In the genomic region with DNA sequence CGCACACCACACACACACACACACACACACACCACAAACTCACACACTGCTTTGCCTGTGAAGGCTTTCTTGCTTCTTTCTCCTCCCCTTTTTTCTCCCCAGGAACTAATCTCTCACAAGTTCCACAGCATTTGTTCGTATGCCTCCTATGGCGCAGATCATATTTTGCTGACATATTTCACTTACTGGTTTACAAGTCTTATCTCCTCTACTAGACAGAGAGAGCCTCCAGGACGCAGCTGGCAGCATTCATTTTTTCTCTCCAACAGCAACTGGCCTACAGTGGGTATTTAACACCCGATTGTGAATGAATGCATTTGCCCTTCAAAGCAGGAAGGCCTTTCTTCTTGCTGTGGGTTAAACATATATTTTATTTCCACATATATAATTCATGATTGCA, we compare ENCODE assay signal across 30 cellular contexts.
"Had no signal": no experiment of that assay in that cellular context is flagged by ENCODE, and none has a peak within 500 bp of the region (broad histone marks: within the 10 kb centered on the region; RNA-seq: fewer than 3 reads in every experiment).

No MANE protein-coding gene starts in this region.

- H3K27me3 ChIP-seq: adrenal gland, Peyer's patch had no signal

- H3K36me3 ChIP-seq: adrenal gland, Peyer's patch, WERI-Rb-1 had no signal

- H3K4me3 ChIP-seq: adrenal gland, Peyer's patch had no signal

- ATAC-seq: activated CD4-positive, alpha-beta T cell treated with anti-CD3 and anti-CD28 coated beads for 36 hours; activated CD8-positive, alpha-beta T cell treated with anti-CD3 and anti-CD28 coated beads, Interleukin-2, amount 10 ng/mL, durations not matched to agents 7 days and 5 days; activated naive CD4-positive, alpha-beta T cell treated with anti-CD3 and anti-CD28 coated beads, Interleukin-2, amount 50 U/mL, for 72 hours; PC-3 had no signal

- H3K9me3 ChIP-seq: adrenal gland, Peyer's patch had no signal

- H3K4me1 ChIP-seq: adrenal gland, Peyer's patch had no signal

- H3K27ac ChIP-seq: adrenal gland, Peyer's patch, WERI-Rb-1 had no signal

- DNase-seq: activated CD4-positive, alpha-beta T cell treated with anti-CD3 and anti-CD28 coated beads for 36 hours; activated CD4-positive, alpha-beta T cell treated with anti-CD3 and anti-CD28 coated beads, Interleukin-2, amount 10 ng/mL, durations not matched to agents 7 days and 5 days; activated CD4-positive, alpha-beta T cell treated with anti-CD3 and anti-CD28 coated beads, Interleukin-2, amount 50 U/mL, for 48 hours; activated CD4-positive, CD25-positive, alpha-beta regulatory T cell; activated CD8-positive, alpha-beta T cell treated with anti-CD3 and anti-CD28 coated beads, Interleukin-2, amount 10 ng/mL, durations not matched to agents 7 days and 5 days; activated gamma-delta T cell; activated naive CD4-positive, alpha-beta T cell treated with Interleukin-2 at 50 U/mL for 16 hours; activated T-cell treated with anti-CD3 and anti-CD28 coated beads, Interleukin-2, amount 50 U/mL, for 24 hours; adrenal gland; anterior cingulate cortex; central memory CD4-positive, alpha-beta T cell; IMR-90; Karpas-422; KBM-7; NCI-H1105; NCI-H1417 treated with DMSO at 0.1 percent for 48 hours; NCI-H187 treated with DMSO at 0.1 percent for 48 hours; NCI-H2081; NCI-H345; NCI-H524 treated with DMSO at 0.1 percent for 48 hours; PC-3; RPMI8226; SIG-M5; SW 1271; T-helper 1 cell; T-helper 2 cell; T-helper 9 cell; WERI-Rb-1 had no signal
